In genomic region chr3:163043074-163043473, GRCh38 we compare ENCODE assay signal across 12 cellular contexts.
DNase-seq lines count a peak whose midpoint lies in the region; TF ChIP-seq lines count a peak whose summit lies in the region.
"Had no signal": no experiment of that assay in that cellular context is flagged by ENCODE, and none has a peak within 500 bp of the region (broad histone marks: within the 10 kb centered on the region; RNA-seq: fewer than 3 reads in every experiment).

No MANE protein-coding gene starts in this region.

- no peaks in the 10 kb centered on the region for H3K27me3 ChIP-seq in mesenchymal stem cell (ENCODE audit: control insufficient read depth in 1 of 2, insufficient read depth in 1 of 2, low read length in 2 of 2)

- 34% methylated on average over 3 of the region's 3 CpGs for WGBS in mesenchymal stem cell

- no peak overlapping the region for H3K4me3 ChIP-seq in mesenchymal stem cell (ENCODE audit: insufficient read depth in 1 of 2, low read depth in 1 of 2, low read length in 2 of 2)

- no peak overlapping the region for H3K18ac ChIP-seq in mesenchymal stem cell (ENCODE audit: low read depth in 1 of 2, low read length in 2 of 2)

- H3K4me3 Mint-ChIP-seq in Calu3 (ENCODE audit: low read depth, unreplicated experiment): no peak overlapping the region
- H3K4me3 Mint-ChIP-seq: IgD-negative memory B cell had no signal

- H3K79me1 ChIP-seq in mesenchymal stem cell (replicated peaks; ENCODE audit: low read length, poor library complexity, severe bottlenecking): no peaks in the 10 kb centered on the region

- H3K27ac Mint-ChIP-seq in Calu3 (ENCODE audit: unreplicated experiment): no peak overlapping the region
- H3K27ac Mint-ChIP-seq: IgD-negative memory B cell had no signal

- CTCF ChIA-PET in Calu3 (lab: Charles Lee): no interaction called here

- no peaks in the 10 kb centered on the region for H3K36me3 ChIP-seq in mesenchymal stem cell (ENCODE audit: control insufficient read depth in 1 of 2, insufficient read depth in 2 of 2, low read depth in 1 of 2, low read length in 2 of 2)

- H2BK120ac ChIP-seq in mesenchymal stem cell (ENCODE audit: low read depth, low read length): peak overlapping the region; percentile 9

- H2BK12ac ChIP-seq in mesenchymal stem cell (ENCODE audit: low read length in 2 of 2): no peak overlapping the region

- no peak overlapping the region for H2AFZ ChIP-seq in mesenchymal stem cell (ENCODE audit: low read depth, low read length)

- H3K4me1 ChIP-seq in mesenchymal stem cell (ENCODE audit: control insufficient read depth, insufficient read depth, low read depth, low read length): no peaks in the 10 kb centered on the region

- no peak overlapping the region for H3K14ac ChIP-seq in mesenchymal stem cell (ENCODE audit: low read length in 2 of 2)

- H3K27ac ChIP-seq in mesenchymal stem cell (ENCODE audit: low read length, poor library complexity, severe bottlenecking): no peak overlapping the region

- H3K4me2 ChIP-seq in mesenchymal stem cell (ENCODE audit: low read length, poor library complexity, severe bottlenecking): no peak overlapping the region

- no peak overlapping the region for H2BK5ac ChIP-seq in mesenchymal stem cell (ENCODE audit: low read depth, low read length, poor library complexity, severe bottlenecking)

- H3K23ac ChIP-seq in mesenchymal stem cell (ENCODE audit: low read length in 2 of 2): no peak overlapping the region

- no TSS peak for BruUV-seq in Calu3 (replicated peaks; lab: Mats Ljungman, UMichigan)

- H3K4ac ChIP-seq in mesenchymal stem cell (ENCODE audit: low read depth in 1 of 2, low read length in 2 of 2): no peak overlapping the region

- no peaks in the 10 kb centered on the region for H3K9me3 Mint-ChIP-seq in Calu3 (ENCODE audit: low read depth, unreplicated experiment)

- no peak overlapping the region for H2BK15ac ChIP-seq in mesenchymal stem cell (ENCODE audit: low read depth, poor library complexity, severe bottlenecking)

- H3K36me3 Mint-ChIP-seq in Calu3 (ENCODE audit: insufficient read depth, unreplicated experiment): no peaks in the 10 kb centered on the region
- H3K36me3 Mint-ChIP-seq: IgD-negative memory B cell had no signal

- no peaks in the 10 kb centered on the region for H3K27me3 Mint-ChIP-seq in Calu3 (ENCODE audit: unreplicated experiment)
- H3K27me3 Mint-ChIP-seq: IgD-negative memory B cell had no signal

- H3K9ac ChIP-seq in mesenchymal stem cell (ENCODE audit: low read length): no peak overlapping the region

- H4K91ac ChIP-seq in mesenchymal stem cell (ENCODE audit: low read length): no peak overlapping the region

- peak; percentile 23 for DNase-seq in Calu3
- DNase-seq in HT-29 (ENCODE audit: low spot score): peak; percentile 27
- DNase-seq in amniotic epithelial cell (ENCODE audit: low read depth): peak; percentile 49
- peak; percentile 15 for DNase-seq in mesenchymal stem cell
- DNase-seq in middle frontal gyrus (ENCODE audit: extremely low spot score, low spot score): no peak
- no peak for DNase-seq in NCI-H146 treated with DMSO at 0.1 percent for 48 hours (lab: John Stamatoyannopoulos, UW; ENCODE audit: unreplicated experiment)
- DNase-seq in activated gamma-delta T cell treated with Interleukin-2 at 50 U/mL for 16 hours: no peak
- DNase-seq in inferior parietal cortex (ENCODE audit: extremely low spot score): no peak
- DNase-seq: DMS153, NCI-H2171, Right ventricle myocardium superior had no signal

- peak overlapping the region; percentile 4 for H4K8ac ChIP-seq in mesenchymal stem cell (ENCODE audit: low read length)

- TF ChIP-seq CTCF in Calu3 (IDR thresholded peaks at IDR 0.05; ENCODE audit: unreplicated experiment): peak; percentile 60

- intact Hi-C loops in Calu3 (cut with micrococcal nuclease; ENCODE audit: unreplicated experiment): loop anchor here (5.0 kb wide), 2 partner anchors 266 to 1191 kb away; no protein-coding TSS in a partner anchor

- no peaks in the 10 kb centered on the region for H3K4me1 Mint-ChIP-seq in Calu3 (ENCODE audit: low read depth, unreplicated experiment)
- H3K4me1 Mint-ChIP-seq: IgD-negative memory B cell had no signal

- H2AK5ac ChIP-seq in mesenchymal stem cell (ENCODE audit: low read length, severe bottlenecking): no peak overlapping the region

- no peaks in the 10 kb centered on the region for H3K9me3 ChIP-seq in mesenchymal stem cell (ENCODE audit: control insufficient read depth, low read length)

Comparison
In these comparisons a context has a peak if more than half of its experiments do, and no peak if none do; other contexts are left out.
1. DNase-seq: peak in Calu3 (single experiment), HT-29 (single experiment), amniotic epithelial cell (single experiment) and mesenchymal stem cell (single experiment); none in middle frontal gyrus (single experiment), NCI-H146 treated with DMSO at 0.1 percent for 48 hours (single experiment), activated gamma-delta T cell treated with Interleukin-2 at 50 U/mL for 16 hours (single experiment) and inferior parietal cortex (single experiment).